8 cellular contexts compared by ENCODE assay signal in the genomic region with DNA sequence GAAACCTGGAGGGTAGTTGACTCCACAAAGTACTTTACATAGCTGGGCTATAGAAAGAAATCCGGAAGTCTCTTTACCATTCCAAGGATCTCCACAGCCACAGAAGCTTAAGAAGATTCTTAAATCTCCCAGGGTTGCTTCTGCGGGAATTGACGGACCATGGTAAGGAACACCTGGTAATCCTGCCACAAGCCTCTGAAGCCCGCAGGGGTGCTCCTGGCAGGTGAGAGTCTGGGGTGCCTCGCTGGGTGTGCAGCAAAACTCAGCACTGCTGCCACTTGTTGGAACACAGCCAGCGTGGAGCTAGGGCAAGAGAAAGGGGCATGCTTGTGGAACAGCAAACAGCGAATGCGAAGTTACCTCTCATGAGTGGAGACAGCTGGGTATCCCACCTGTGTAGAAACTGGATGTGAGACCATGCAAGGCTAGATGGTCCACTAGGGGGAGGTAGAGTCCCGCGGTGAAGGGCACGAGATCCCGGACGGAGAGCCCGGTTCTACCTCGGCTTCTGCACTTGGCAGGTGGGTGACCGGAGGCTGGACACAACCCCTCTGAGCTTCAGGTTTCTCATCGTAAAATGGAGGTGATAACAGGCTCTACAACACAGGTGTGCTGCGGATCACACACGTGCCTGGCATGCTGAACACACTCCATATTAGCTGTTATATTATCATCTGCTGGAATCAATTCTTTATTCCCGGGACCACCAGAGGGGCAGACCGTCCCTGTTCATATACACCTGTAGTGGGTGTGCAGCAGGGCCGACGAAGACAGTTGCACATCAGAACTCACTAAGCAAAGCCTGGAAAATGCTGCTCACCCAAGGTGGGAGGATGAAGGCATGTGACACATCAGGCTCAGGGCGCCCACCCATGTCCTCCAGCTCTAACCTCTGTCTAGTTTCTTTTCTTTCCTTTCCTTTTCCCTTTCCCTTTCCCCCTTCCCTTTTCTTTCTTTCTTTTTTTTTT. TPM values are rescaled to one million over a fixed set of nuclear protein-coding genes. Genes with fewer than 3 reads are reported as not detected.
A peak's percentile ranks its signal among the peaks of the same experiment; 100 is the strongest.
DNase-seq lines count a peak whose midpoint lies in the region; ATAC-seq and TF ChIP-seq lines count a peak whose summit lies in the region.

No MANE protein-coding gene starts in this region.

- H3K9ac ChIP-seq in NT2/D1 (ENCODE audit: insufficient read length, low read depth): no peak overlapping the region

- CTCF ChIA-PET in CD4-positive, alpha-beta T cell (lab: Charles Lee): interaction anchor here (0.5 to 5.6 kb wide), 47 partner anchors 9 to 429 kb away, joined by 3 to 150 read pairs (median 4); a partner anchor contains a TSS

- intact Hi-C loops in CD4-positive, alpha-beta T cell (cut with DNase I, micrococcal nuclease): loop anchor here (1.0 to 5.0 kb wide), 7 partner anchors 20 to 436 kb away; a partner anchor contains a TSS
- intact Hi-C loops in natural killer cell (cut with micrococcal nuclease): loop anchor here (1.0 to 10.0 kb wide), 4 partner anchors 82 to 261 kb away; a partner anchor contains a TSS

- peak; percentile 64 to 79 (median 72) for DNase-seq in CD4-positive, alpha-beta T cell
- DNase-seq in NT2/D1 (ENCODE audit: low read depth, low spot score): peak; percentile 68
- peak; percentile 86 for DNase-seq in activated CD8-positive, alpha-beta memory T cell treated with anti-CD3 and anti-CD28 coated beads, Interleukin-2, amount 50 U/mL, for 48 hours
- peak; percentile 70 for DNase-seq in natural killer cell
- DNase-seq in stimulated activated naive B cell treated with anti-CD40 and anti-IgM and Interleukin-4, amounts not matched to agents 10 μg/mL and 1 μg/mL and 100 μg/mL, for 72 hours: peak; percentile 72

- peak; percentile 94 for TF ChIP-seq CTCF in CD4-positive, alpha-beta T cell (IDR thresholded peaks at IDR 0.05)
- peak; percentile 86 for TF ChIP-seq CTCF in natural killer cell (IDR thresholded peaks at IDR 0.05)

- H3K27me3 ChIP-seq in CD4-positive, alpha-beta T cell (ENCODE audit: control insufficient read depth, insufficient read depth, low read length): no peaks in the 10 kb centered on the region
- H3K27me3 ChIP-seq in NT2/D1 (ENCODE audit: insufficient read depth, insufficient read length): no peaks in the 10 kb centered on the region

- H3K9me3 Mint-ChIP-seq in CD4-positive, alpha-beta T cell: no peaks in the 10 kb centered on the region
- no peaks in the 10 kb centered on the region for H3K9me3 Mint-ChIP-seq in natural killer cell
- H3K9me3 Mint-ChIP-seq in stimulated activated naive B cell treated with anti-CD40 and anti-IgM and Interleukin-4, amounts not matched to agents 10 μg/mL and 1 μg/mL and 100 μg/mL, for 72 hours: peaks cover 0 to 2% of the 10 kb centered on the region in 2 donors

- H3K27me3 Mint-ChIP-seq in CD4-positive, alpha-beta T cell: no peaks in the 10 kb centered on the region
- H3K27me3 Mint-ChIP-seq in natural killer cell (ENCODE audit: low read depth in 2 of 2): peaks cover 21 to 43% of the 10 kb centered on the region in 2 donors
- H3K27me3 Mint-ChIP-seq in stimulated activated naive B cell treated with anti-CD40 and anti-IgM and Interleukin-4, amounts not matched to agents 10 μg/mL and 1 μg/mL and 100 μg/mL, for 72 hours: no peaks in the 10 kb centered on the region

- H3K27ac Mint-ChIP-seq in CD4-positive, alpha-beta T cell: peak overlapping the region; percentile 76
- H3K27ac Mint-ChIP-seq in natural killer cell: no peak overlapping the region
- H3K27ac Mint-ChIP-seq in stimulated activated naive B cell treated with anti-CD40 and anti-IgM and Interleukin-4, amounts not matched to agents 10 μg/mL and 1 μg/mL and 100 μg/mL, for 72 hours: peak overlapping the region; percentile 77

- H3K4me1 ChIP-seq in NT2/D1 (ENCODE audit: insufficient read depth, insufficient read length): no peaks in the 10 kb centered on the region

- POLR2A ChIA-PET in CD4-positive, alpha-beta T cell (lab: Charles Lee): interaction anchor here (0.7 to 1.9 kb wide), 11 partner anchors 24 to 258 kb away, joined by 3 to 9 read pairs (median 4); a partner anchor contains a TSS

- peaks cover 40% of the 10 kb centered on the region for H3K4me1 Mint-ChIP-seq in CD4-positive, alpha-beta T cell (ENCODE audit: low read depth)
- H3K4me1 Mint-ChIP-seq in natural killer cell: peaks cover 6 to 7% of the 10 kb centered on the region in 2 donors
- peaks cover 29 to 45% of the 10 kb centered on the region in 2 donors for H3K4me1 Mint-ChIP-seq in stimulated activated naive B cell treated with anti-CD40 and anti-IgM and Interleukin-4, amounts not matched to agents 10 μg/mL and 1 μg/mL and 100 μg/mL, for 72 hours

- peak overlapping the region; percentile 42 for H3K4me3 Mint-ChIP-seq in CD4-positive, alpha-beta T cell
- no peak overlapping the region for H3K4me3 Mint-ChIP-seq in natural killer cell
- peak overlapping the region; percentile 64 to 72 for H3K4me3 Mint-ChIP-seq in stimulated activated naive B cell treated with anti-CD40 and anti-IgM and Interleukin-4, amounts not matched to agents 10 μg/mL and 1 μg/mL and 100 μg/mL, for 72 hours

- H3K27ac ChIP-seq in CD4-positive, alpha-beta T cell (ENCODE audit: low read depth, low read length): no peak overlapping the region

- no peaks in the 10 kb centered on the region for H3K36me3 Mint-ChIP-seq in CD4-positive, alpha-beta T cell (ENCODE audit: low read depth)
- no peaks in the 10 kb centered on the region for H3K36me3 Mint-ChIP-seq in natural killer cell
- peaks cover 0 to 3% of the 10 kb centered on the region in 2 donors for H3K36me3 Mint-ChIP-seq in stimulated activated naive B cell treated with anti-CD40 and anti-IgM and Interleukin-4, amounts not matched to agents 10 μg/mL and 1 μg/mL and 100 μg/mL, for 72 hours

- H3K4me3 ChIP-seq in NT2/D1 (ENCODE audit: insufficient read length, low read depth): no peak overlapping the region

- H3K9me3 ChIP-seq in CD4-positive, alpha-beta T cell (ENCODE audit: control insufficient read depth, low read length): no peaks in the 10 kb centered on the region
- H3K9me3 ChIP-seq in NT2/D1 (ENCODE audit: insufficient read depth, low read length): no peaks in the 10 kb centered on the region

- peak; percentile 93 for ATAC-seq in CD4-positive, alpha-beta T cell (ENCODE audit: poor library complexity)
- ATAC-seq in GM19438 (IDR thresholded peaks at IDR 0.05; ENCODE audit: low read depth, unreplicated experiment): peak; percentile 76
- peak; percentile 76 for ATAC-seq in HG03571 (IDR thresholded peaks at IDR 0.05; ENCODE audit: unreplicated experiment)
- ATAC-seq in esophagus mucosa: peak; percentile 74
- peak; percentile 90 to 99 (median 98) for ATAC-seq in natural killer cell
- peak; percentile 93 to 94 for ATAC-seq in stimulated activated naive B cell treated with anti-CD40 and anti-IgM and Interleukin-4, amounts not matched to agents 10 μg/mL and 1 μg/mL and 100 μg/mL, for 72 hours (replicated peaks)

- H3K36me3 ChIP-seq in NT2/D1 (ENCODE audit: insufficient read depth, insufficient read length, low read length): no peaks in the 10 kb centered on the region

RNA-seq across cellular contexts. Expression of a gene that starts 24.1 kb away (rescaled TPM):
- total RNA-seq in CD4-positive, alpha-beta T cell: 10 to 100 TPM; 59.8 to 67.4 TPM
- 59.4 TPM for total RNA-seq in esophagus mucosa
- total RNA-seq in natural killer cell: 10 to 100 TPM; 50.6 to 59.1 (median 56.4) TPM

Comparison
In these comparisons a context has a peak if more than half of its experiments do, and no peak if none do; other contexts are left out.
1. H3K27ac Mint-ChIP-seq: peak in CD4-positive, alpha-beta T cell (single experiment) and stimulated activated naive B cell treated with anti-CD40 and anti-IgM and Interleukin-4, amounts not matched to agents 10 μg/mL and 1 μg/mL and 100 μg/mL, for 72 hours (single experiment); none in natural killer cell (0 of 2).
2. Peak in every context shown above with its lines, with median percentiles within 50 percentile points of each other: ATAC-seq and DNase-seq.